1 cellular context compared by ENCODE assay signal in genomic region chr1:55041613-55042012, GRCh38.
TF ChIP-seq lines count a peak whose summit lies in the region.

No MANE protein-coding gene starts in this region.

TF ChIP-seq in GM23338, 12 proteins besides CTCF, POLR2A, EP300 and RAD21:
- no peak for TF ChIP-seq ETS1 (IDR thresholded peaks at IDR 0.05)
- no peak for TF ChIP-seq ZNF331 (CRISPR knock-in tag; IDR thresholded peaks at IDR 0.05; ENCODE audit: low read depth)
- TF ChIP-seq JUNB (IDR thresholded peaks at IDR 0.05; ENCODE audit: unreplicated experiment): no peak
- no peak for TF ChIP-seq EZH2phosphoT487 (IDR thresholded peaks at IDR 0.05; ENCODE audit: unreplicated experiment)
- TF ChIP-seq ZNF114 (CRISPR knock-in tag; IDR thresholded peaks at IDR 0.05): no peak
- TF ChIP-seq ZNF462 (CRISPR knock-in tag; IDR thresholded peaks at IDR 0.05): no peak
- TF ChIP-seq CREB1 (CRISPR knock-in tag; IDR thresholded peaks at IDR 0.05; ENCODE audit: low read depth): no peak
- TF ChIP-seq STAT1 (IDR thresholded peaks at IDR 0.05; ENCODE audit: unreplicated experiment): no peak
- TF ChIP-seq POLR2AphosphoS5 (IDR thresholded peaks at IDR 0.05; ENCODE audit: low read depth): no peak
- TF ChIP-seq EZH2 (IDR thresholded peaks at IDR 0.05; ENCODE audit: low read depth, unreplicated experiment): no peak
- no peak for TF ChIP-seq REST (IDR thresholded peaks at IDR 0.05; ENCODE audit: unreplicated experiment)
